ENCODE assay signal across 1 cellular context in the genomic region with DNA sequence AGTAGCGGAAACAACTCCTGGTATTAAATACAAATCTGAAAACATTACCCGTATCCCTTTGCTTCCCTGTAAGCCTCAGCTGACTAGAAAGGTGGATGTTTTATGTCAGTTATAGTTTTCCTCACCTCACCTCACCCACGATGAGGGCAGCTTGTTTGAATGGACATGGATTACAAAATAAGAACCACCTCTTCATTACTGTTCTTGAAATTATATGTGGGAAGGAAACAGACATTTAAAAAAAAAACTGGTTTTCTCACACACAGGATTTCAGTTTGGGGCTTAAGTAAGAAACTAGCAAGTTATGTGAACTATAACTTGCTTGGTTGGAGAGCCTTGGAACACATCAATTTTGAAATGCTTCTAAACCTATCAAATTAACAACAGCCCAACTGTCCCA.
TF ChIP-seq lines count a peak whose summit lies in the region.

No MANE protein-coding gene starts in this region.

TF ChIP-seq in GM23338, 12 proteins besides CTCF, POLR2A, EP300 and RAD21 (continued from another document):
- TF ChIP-seq JUNB (IDR thresholded peaks at IDR 0.05; ENCODE audit: unreplicated experiment): no peak
- TF ChIP-seq STAT1 (IDR thresholded peaks at IDR 0.05; ENCODE audit: unreplicated experiment): no peak
- TF ChIP-seq ZNF331 (CRISPR knock-in tag; IDR thresholded peaks at IDR 0.05; ENCODE audit: low read depth): no peak
- no peak for TF ChIP-seq EZH2phosphoT487 (IDR thresholded peaks at IDR 0.05; ENCODE audit: unreplicated experiment)
- no peak for TF ChIP-seq POLR2AphosphoS5 (IDR thresholded peaks at IDR 0.05; ENCODE audit: low read depth)
- TF ChIP-seq, protein P1, sequence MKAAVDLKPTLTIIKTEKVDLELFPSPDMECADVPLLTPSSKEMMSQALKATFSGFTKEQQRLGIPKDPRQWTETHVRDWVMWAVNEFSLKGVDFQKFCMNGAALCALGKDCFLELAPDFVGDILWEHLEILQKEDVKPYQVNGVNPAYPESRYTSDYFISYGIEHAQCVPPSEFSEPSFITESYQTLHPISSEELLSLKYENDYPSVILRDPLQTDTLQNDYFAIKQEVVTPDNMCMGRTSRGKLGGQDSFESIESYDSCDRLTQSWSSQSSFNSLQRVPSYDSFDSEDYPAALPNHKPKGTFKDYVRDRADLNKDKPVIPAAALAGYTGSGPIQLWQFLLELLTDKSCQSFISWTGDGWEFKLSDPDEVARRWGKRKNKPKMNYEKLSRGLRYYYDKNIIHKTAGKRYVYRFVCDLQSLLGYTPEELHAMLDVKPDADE (IDR thresholded peaks at IDR 0.05): no peak
- TF ChIP-seq, protein P2, sequence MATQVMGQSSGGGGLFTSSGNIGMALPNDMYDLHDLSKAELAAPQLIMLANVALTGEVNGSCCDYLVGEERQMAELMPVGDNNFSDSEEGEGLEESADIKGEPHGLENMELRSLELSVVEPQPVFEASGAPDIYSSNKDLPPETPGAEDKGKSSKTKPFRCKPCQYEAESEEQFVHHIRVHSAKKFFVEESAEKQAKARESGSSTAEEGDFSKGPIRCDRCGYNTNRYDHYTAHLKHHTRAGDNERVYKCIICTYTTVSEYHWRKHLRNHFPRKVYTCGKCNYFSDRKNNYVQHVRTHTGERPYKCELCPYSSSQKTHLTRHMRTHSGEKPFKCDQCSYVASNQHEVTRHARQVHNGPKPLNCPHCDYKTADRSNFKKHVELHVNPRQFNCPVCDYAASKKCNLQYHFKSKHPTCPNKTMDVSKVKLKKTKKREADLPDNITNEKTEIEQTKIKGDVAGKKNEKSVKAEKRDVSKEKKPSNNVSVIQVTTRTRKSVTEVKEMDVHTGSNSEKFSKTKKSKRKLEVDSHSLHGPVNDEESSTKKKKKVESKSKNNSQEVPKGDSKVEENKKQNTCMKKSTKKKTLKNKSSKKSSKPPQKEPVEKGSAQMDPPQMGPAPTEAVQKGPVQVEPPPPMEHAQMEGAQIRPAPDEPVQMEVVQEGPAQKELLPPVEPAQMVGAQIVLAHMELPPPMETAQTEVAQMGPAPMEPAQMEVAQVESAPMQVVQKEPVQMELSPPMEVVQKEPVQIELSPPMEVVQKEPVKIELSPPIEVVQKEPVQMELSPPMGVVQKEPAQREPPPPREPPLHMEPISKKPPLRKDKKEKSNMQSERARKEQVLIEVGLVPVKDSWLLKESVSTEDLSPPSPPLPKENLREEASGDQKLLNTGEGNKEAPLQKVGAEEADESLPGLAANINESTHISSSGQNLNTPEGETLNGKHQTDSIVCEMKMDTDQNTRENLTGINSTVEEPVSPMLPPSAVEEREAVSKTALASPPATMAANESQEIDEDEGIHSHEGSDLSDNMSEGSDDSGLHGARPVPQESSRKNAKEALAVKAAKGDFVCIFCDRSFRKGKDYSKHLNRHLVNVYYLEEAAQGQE (IDR thresholded peaks at IDR 0.05; ENCODE audit: unreplicated experiment): no peak
- TF ChIP-seq ZNF114 (CRISPR knock-in tag; IDR thresholded peaks at IDR 0.05): no peak
- no peak for TF ChIP-seq CREB1 (CRISPR knock-in tag; IDR thresholded peaks at IDR 0.05; ENCODE audit: low read depth)
